In genomic region chr1:103525607-103526507, GRCh38 we compare ENCODE assay signal across 8 cellular contexts. TPM values are rescaled to one million over a fixed set of nuclear protein-coding genes. Genes with fewer than 3 reads are reported as not detected.
A peak's percentile ranks its signal among the peaks of the same experiment; 100 is the strongest.
DNase-seq lines count a peak whose midpoint lies in the region; ATAC-seq and FAIRE-seq lines count a peak whose summit lies in the region.

RNPC3 (plus strand) TSS chr1:103525699; CDS start chr1:103526071, 372 bp downstream.

- H3K4me3 Mint-ChIP-seq in naive B cell: peak within 1 kb of the TSS; percentile 96 to 100 (median 100)
- peak within 1 kb of the TSS; percentile 98 for H3K4me3 Mint-ChIP-seq in stimulated activated memory B cell treated with anti-CD40 and anti-IgM and Interleukin-4, amounts not matched to agents 10 μg/mL and 1 μg/mL and 100 μg/mL, for 72 hours

- H3K27me3 Mint-ChIP-seq in naive B cell: no peaks in the 10 kb centered on the region
- no peaks in the 10 kb centered on the region for H3K27me3 Mint-ChIP-seq in stimulated activated memory B cell treated with anti-CD40 and anti-IgM and Interleukin-4, amounts not matched to agents 10 μg/mL and 1 μg/mL and 100 μg/mL, for 72 hours

- no peaks in the 10 kb centered on the region for H3K9me3 ChIP-seq in KOPT-K1 (ENCODE audit: insufficient read depth, low read length, poor library complexity, severe bottlenecking)

- H3K9me3 Mint-ChIP-seq in naive B cell: no peaks in the 10 kb centered on the region
- H3K9me3 Mint-ChIP-seq in stimulated activated memory B cell treated with anti-CD40 and anti-IgM and Interleukin-4, amounts not matched to agents 10 μg/mL and 1 μg/mL and 100 μg/mL, for 72 hours: no peaks in the 10 kb centered on the region

- H3K4me1 Mint-ChIP-seq in naive B cell: peaks cover 27 to 42% (median 42%) of the 10 kb centered on the region in 3 donors
- H3K4me1 Mint-ChIP-seq in stimulated activated memory B cell treated with anti-CD40 and anti-IgM and Interleukin-4, amounts not matched to agents 10 μg/mL and 1 μg/mL and 100 μg/mL, for 72 hours: peaks cover 48% of the 10 kb centered on the region

- peaks cover 10 to 16% of the 10 kb centered on the region in 2 donors for H3K36me3 Mint-ChIP-seq in naive B cell
- H3K36me3 Mint-ChIP-seq in stimulated activated memory B cell treated with anti-CD40 and anti-IgM and Interleukin-4, amounts not matched to agents 10 μg/mL and 1 μg/mL and 100 μg/mL, for 72 hours: peaks cover 30% of the 10 kb centered on the region

- H3K36me3 ChIP-seq in KOPT-K1 (ENCODE audit: insufficient read depth, low read length): peaks cover 32% of the 10 kb centered on the region

- H3K27ac ChIP-seq in KOPT-K1 (ENCODE audit: low read depth, low read length, poor library complexity, severe bottlenecking): peak within 1 kb of the TSS; percentile 90

- peak; percentile 71 for DNase-seq in DMS79 (lab: John Stamatoyannopoulos, UW)
- DNase-seq in RCC 7860 (ENCODE audit: low spot score): peak; percentile 76
- peak; percentile 75 for DNase-seq in activated T-helper 1 cell treated with Interleukin-2 at 50 U/mL for 16 hours (ENCODE audit: low read depth)
- peak; percentile 86 for DNase-seq in fibroblast of gingiva (ENCODE audit: low read depth)
- DNase-seq in naive B cell: peak; percentile 86

- peak within 1 kb of the TSS; percentile 98 to 99 (median 99) for H3K27ac Mint-ChIP-seq in naive B cell
- H3K27ac Mint-ChIP-seq in stimulated activated memory B cell treated with anti-CD40 and anti-IgM and Interleukin-4, amounts not matched to agents 10 μg/mL and 1 μg/mL and 100 μg/mL, for 72 hours: peak within 1 kb of the TSS; percentile 96

- FAIRE-seq in RCC 7860 (lab: Jason Lieb, UNC): peak; percentile 59

- ATAC-seq in GM21786 (IDR thresholded peaks at IDR 0.05; ENCODE audit: unreplicated experiment): peak; percentile 86
- peak; percentile 78 to 81 for ATAC-seq in naive B cell (ENCODE audit: low read depth in 2 of 2)
- peak; percentile 87 for ATAC-seq in stimulated activated memory B cell treated with anti-CD40 and anti-IgM and Interleukin-4, amounts not matched to agents 10 μg/mL and 1 μg/mL and 100 μg/mL, for 72 hours

RNA-seq across cellular contexts. Expression of gene RNPC3, which starts in this region (rescaled TPM):
- 10 to 100 TPM in 5 of 6 donors, 1 to 10 TPM in 1; 8.1 to 29.8 (median 24.8) TPM for polyA plus RNA-seq in naive B cell (ENCODE audit: low read depth in 6 of 6)

Comparison
In these comparisons a context has a peak if more than half of its experiments do, and no peak if none do; other contexts are left out.
1. Peak in every context shown above with its lines: DNase-seq, ATAC-seq and H3K27ac ChIP-seq.